18 cellular contexts compared by ENCODE assay signal in genomic region chr9:124062172-124062571, GRCh38. TPM values are rescaled to one million over a fixed set of nuclear protein-coding genes. Genes with fewer than 3 reads are reported as not detected.
A peak's percentile ranks its signal among the peaks of the same experiment; 100 is the strongest.
DNase-seq lines count a peak whose midpoint lies in the region; ATAC-seq and TF ChIP-seq lines count a peak whose summit lies in the region.
"Had no signal": no experiment of that assay in that cellular context is flagged by ENCODE, and none has a peak within 500 bp of the region (broad histone marks: within the 10 kb centered on the region; RNA-seq: fewer than 3 reads in every experiment).

No MANE protein-coding gene starts in this region.

- H3F3A ChIP-seq in PC-9 (ENCODE audit: insufficient read depth, low read depth) = no peaks in the 10 kb centered on the region

- no peaks in the 10 kb centered on the region for H4K20me1 ChIP-seq in DND-41 (ENCODE audit: insufficient read depth, low read length)
- no peaks in the 10 kb centered on the region for H4K20me1 ChIP-seq in PC-9 (ENCODE audit: insufficient read depth)

- H3K27me3 ChIP-seq in DND-41 (ENCODE audit: insufficient read depth, low read length, poor library complexity) (no peaks in the 10 kb centered on the region), PC-9 (ENCODE audit: insufficient read depth, low read depth) (peaks cover 52% of the 10 kb centered on the region)

- POLR2A ChIA-PET in PC-9 (lab: Charles Lee; ENCODE audit: unreplicated experiment) = no interaction called here

- TF ChIP-seq CTCF in DND-41 (IDR thresholded peaks at IDR 0.05; ENCODE audit: borderline replicate concordance, extremely low read depth, low read length, poor library complexity, severe bottlenecking) (peak; percentile 24), GM12875 (IDR thresholded peaks at IDR 0.05; ENCODE audit: borderline replicate concordance, insufficient read depth, low read depth, low read length) (peak; percentile 86), PC-9 (conservative IDR thresholded peaks at IDR 0.05) (peak; percentile 33; the same call in 1 of the 2 replicates), fibroblast of mammary gland (conservative IDR thresholded peaks at IDR 0.05; ENCODE audit: control insufficient read depth, insufficient read depth, low read depth, low read length) (peak; percentile 33)

- H3K4me3 ChIP-seq in DND-41 (ENCODE audit: low read depth in 1 of 2, low read length in 2 of 2) (no peak overlapping the region), GM12875 (ENCODE audit: low read depth, low read length) (no peak overlapping the region), PC-9 (no peak overlapping the region), fibroblast of mammary gland (ENCODE audit: control insufficient read depth, low read depth, low read length) (no peak overlapping the region)
- H3K4me3 ChIP-seq: coronary artery had no signal

- H3K9ac ChIP-seq in DND-41 (ENCODE audit: low read depth, low read length) = no peak overlapping the region

- no peaks in the 10 kb centered on the region for H3K79me2 ChIP-seq in DND-41 (ENCODE audit: insufficient read depth, low read length)
- H3K79me2 ChIP-seq in PC-9 (ENCODE audit: low read depth) = no peaks in the 10 kb centered on the region

- H3K9me2 ChIP-seq in PC-9 (ENCODE audit: insufficient read depth) = no peaks in the 10 kb centered on the region

- ATAC-seq in DND-41 (ENCODE audit: insufficient read depth, low read depth) = no peak
- ATAC-seq: activated CD8-positive, alpha-beta T cell treated with anti-CD3 and anti-CD28 coated beads, Interleukin-2, amount 10 ng/mL, durations not matched to agents 7 days and 5 days; stimulated activated effector memory CD8-positive, alpha-beta T cell treated with anti-CD3 and anti-CD28 coated beads, Interleukin-12 subunit alpha, Interleukin-12 subunit beta, amount 100 ng/mL, for 72 hours had no signal

- CTCF ChIA-PET in PC-9 (lab: Charles Lee) = no interaction called here

- H3K27ac ChIP-seq in DND-41 (ENCODE audit: low read length) (no peak overlapping the region), PC-9 (no peak overlapping the region)
- H3K27ac ChIP-seq: coronary artery, epithelial cell of prostate had no signal

- H3K9me3 ChIP-seq in DND-41 (ENCODE audit: insufficient read depth, low read length, severe bottlenecking) (no peaks in the 10 kb centered on the region), PC-9 (ENCODE audit: insufficient read depth, low read depth) (no peaks in the 10 kb centered on the region)

- H3K4me1 ChIP-seq in DND-41 (ENCODE audit: insufficient read depth, low read length) (no peaks in the 10 kb centered on the region), PC-9 (replicated peaks; ENCODE audit: insufficient read depth) (no peaks in the 10 kb centered on the region)

- BruUV-seq in PC-9 (replicated peaks; lab: Mats Ljungman, UMichigan) = no TSS peak

- H3K4me2 ChIP-seq in DND-41 (ENCODE audit: insufficient read depth, low read length) (no peak overlapping the region), PC-9 (no peak overlapping the region)

- H3K36me3 ChIP-seq in DND-41 (ENCODE audit: insufficient read depth, low read length) (no peaks in the 10 kb centered on the region), PC-9 (ENCODE audit: low read depth) (no peaks in the 10 kb centered on the region)

- DNase-seq in DND-41 (no peak), PC-9 (no peak), fibroblast of mammary gland (ENCODE audit: low read depth) (no peak), NCI-H526 treated with DMSO at 0.1 percent for 48 hours (lab: John Stamatoyannopoulos, UW) (no peak), DMS114 treated with DMSO at 0.1 percent for 48 hours (lab: John Stamatoyannopoulos, UW; ENCODE audit: unreplicated experiment) (no peak), NCI-H82 (lab: John Stamatoyannopoulos, UW) (no peak)
- DNase-seq: activated CD8-positive, alpha-beta T cell treated with anti-CD3 and anti-CD28 coated beads, Interleukin-2, amount 10 ng/mL, durations not matched to agents 7 days and 5 days; amniotic stem cell; C1 segment of cervical spinal cord; DMS79; NCI-H1105 treated with DMSO at 0.1 percent for 48 hours; nucleus accumbens had no signal

- intact Hi-C loops in PC-9 (cut with micrococcal nuclease; ENCODE audit: unreplicated experiment) = no loop called here

- H2AFZ ChIP-seq in DND-41 (ENCODE audit: low read depth, low read length) = no peak overlapping the region
- H2AFZ ChIP-seq in PC-9 = no peak overlapping the region

RNA-seq across cellular contexts. Expression of gene LHX2, which starts 50.6 kb away (rescaled TPM):
- total RNA-seq in PC-9 (2021) = 0.90 and 1.4 TPM in 2 replicates
- total RNA-seq: activated CD8-positive, alpha-beta T cell treated with anti-CD3 and anti-CD28 coated beads, Interleukin-2, amount 10 ng/mL, durations not matched to agents 7 days and 5 days; mononuclear cell; urinary bladder had no signal

Comparison
In these comparisons a context has a peak if more than half of its experiments do, and no peak if none do; other contexts are left out.
1. CTCF ChIP-seq: peak in every context shown above with its lines; median percentile 86 in GM12875; 33 in PC-9; 33 in fibroblast of mammary gland; 24 in DND-41.